ENCODE assay signal across 28 cellular contexts in the genomic region with DNA sequence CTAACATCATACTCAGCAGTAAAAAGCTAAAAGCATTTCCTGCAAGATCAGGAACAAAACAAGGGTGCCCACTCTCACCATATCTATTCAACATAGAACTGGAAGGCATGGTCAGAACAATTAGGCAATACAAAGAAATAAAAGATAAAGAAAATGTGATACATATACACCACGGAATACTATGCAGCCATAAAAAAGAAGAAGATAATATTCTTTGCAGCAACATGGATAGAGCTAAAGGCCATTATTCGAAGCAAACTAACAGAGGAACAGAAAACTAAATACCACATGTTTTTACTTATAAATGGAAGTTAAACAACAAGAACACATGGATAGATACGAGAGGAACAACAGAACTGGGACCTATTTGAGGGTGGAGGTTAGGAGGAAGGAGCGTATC.
"Had no signal": no experiment of that assay in that cellular context is flagged by ENCODE, and none has a peak within 500 bp of the region (broad histone marks: within the 10 kb centered on the region; RNA-seq: fewer than 3 reads in every experiment).

No MANE protein-coding gene starts in this region.

- H3K4me2 ChIP-seq: hepatocyte had no signal

- H2AFZ ChIP-seq: hepatocyte had no signal

- H3K27ac ChIP-seq: colonic mucosa, coronary artery, dorsolateral prefrontal cortex, epithelial cell of prostate, esophagus muscularis mucosa, esophagus squamous epithelium, foreskin keratinocyte, gastrocnemius medialis, gastroesophageal sphincter, heart left ventricle, heart right ventricle, hepatocyte had no signal

- H3K4me3 ChIP-seq: colonic mucosa, coronary artery, dorsolateral prefrontal cortex, esophagus muscularis mucosa, esophagus squamous epithelium, gastrocnemius medialis, gastroesophageal sphincter, heart left ventricle, heart right ventricle, hepatocyte had no signal

- ATAC-seq: effector memory CD8-positive, alpha-beta T cell; esophagus mucosa; foreskin keratinocyte; gastrocnemius medialis; gastroesophageal sphincter; heart left ventricle; heart right ventricle had no signal

- H3K27me3 ChIP-seq: colonic mucosa, dorsolateral prefrontal cortex, esophagus muscularis mucosa, esophagus squamous epithelium, foreskin keratinocyte, gastrocnemius medialis, gastroesophageal sphincter, heart left ventricle, heart right ventricle, hepatocyte had no signal

- DNase-seq: colonic mucosa; cortex of kidney; dermis blood vessel endothelial cell; dorsolateral prefrontal cortex; effector CD4-positive, alpha-beta T cell; effector CD8-positive, alpha-beta T cell; effector memory CD4-positive, alpha-beta T cell; effector memory CD8-positive, alpha-beta T cell; endodermal cell; erythroblast; esophagus squamous epithelium; foreskin fibroblast; foreskin keratinocyte; foreskin melanocyte; gastrocnemius medialis; glutamatergic neuron; head of caudate nucleus; heart left ventricle; heart right ventricle had no signal

- H3K4me1 ChIP-seq: colonic mucosa, esophagus muscularis mucosa, esophagus squamous epithelium, foreskin keratinocyte, gastrocnemius medialis, gastroesophageal sphincter, heart left ventricle, heart right ventricle had no signal

- H3K36me3 ChIP-seq: colonic mucosa, esophagus muscularis mucosa, esophagus squamous epithelium, gastrocnemius medialis, gastroesophageal sphincter, heart left ventricle, heart right ventricle had no signal

- H3K79me2 ChIP-seq: hepatocyte had no signal

- H3K9me3 ChIP-seq: colonic mucosa, esophagus squamous epithelium, gastrocnemius medialis had no signal

- FAIRE-seq: endometrium, endothelial cell of umbilical vein, frontal cortex had no signal
